Comparison of ENCODE assay signal across 28 cellular contexts in the genomic region with DNA sequence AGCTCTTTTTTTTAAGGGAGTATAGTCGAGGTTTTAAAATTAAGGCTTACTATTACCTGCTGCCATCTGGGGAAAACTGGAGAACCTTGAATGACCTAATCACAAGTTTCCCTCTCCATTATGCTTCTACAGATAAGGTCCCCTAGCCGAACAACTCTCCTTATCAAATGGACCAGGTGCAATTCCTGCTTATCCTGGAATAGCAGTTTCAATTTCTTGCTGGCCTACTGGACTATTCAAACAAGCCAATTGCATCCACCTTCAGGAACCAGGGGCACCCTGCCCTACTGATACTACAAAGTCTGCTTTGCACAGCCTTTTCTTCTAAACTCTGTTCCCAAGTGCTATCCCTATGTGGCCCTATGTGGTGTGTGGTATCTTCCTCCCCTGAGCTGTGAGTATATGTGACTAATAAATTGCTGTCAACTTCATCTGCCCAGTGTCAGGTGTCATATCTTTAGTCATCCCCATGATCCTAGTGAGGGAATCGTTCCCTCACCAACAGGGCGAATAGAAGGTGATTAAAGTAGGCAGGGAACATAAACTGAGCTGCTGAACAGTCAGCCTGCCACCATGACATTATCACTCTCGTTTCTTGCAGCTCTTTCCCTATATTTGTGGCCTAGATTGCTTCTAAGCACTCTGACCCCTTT.
"Had no signal": no experiment of that assay in that cellular context is flagged by ENCODE, and none has a peak within 500 bp of the region (broad histone marks: within the 10 kb centered on the region; RNA-seq: fewer than 3 reads in every experiment).

No MANE protein-coding gene starts in this region.

- H3K4me1 ChIP-seq: breast epithelium, pancreas had no signal

- H3K4me3 ChIP-seq: breast epithelium, hepatocyte, pancreas, right atrium auricular region, thoracic aorta had no signal

- H3K4me1 Mint-ChIP-seq: activated CD4-positive, alpha-beta T cell treated with anti-CD3 and anti-CD28 coated beads, Interleukin-2, amount 10 ng/mL, durations not matched to agents 24 days and 14 days; activated naive CD8-positive, alpha-beta T cell treated with anti-CD3 and anti-CD28 coated beads, Interleukin-2, amount 50 U/mL, for 24 hours; central memory CD8-positive, alpha-beta T cell had no signal

- H3K4me3 Mint-ChIP-seq: activated CD4-positive, alpha-beta memory T cell treated with anti-CD3 and anti-CD28 coated beads for 36 hours; activated CD4-positive, alpha-beta T cell treated with anti-CD3 and anti-CD28 coated beads, Interleukin-2, amount 10 ng/mL, durations not matched to agents 24 days and 14 days; activated naive CD4-positive, alpha-beta T cell treated with anti-CD3 and anti-CD28 coated beads, Interleukin-2, amount 50 U/mL, for 24 hours; activated naive CD8-positive, alpha-beta T cell treated with anti-CD3 and anti-CD28 coated beads, Interleukin-2, amount 50 U/mL, for 24 hours; central memory CD8-positive, alpha-beta T cell; dendritic cell treated with granulocyte-macrophage colony-stimulating factor and Interleukin-4, amounts not matched to agents 40 ng/mL and 50 ng/mL, for 4 days; memory B cell; naive thymus-derived CD8-positive, alpha-beta T cell; neural crest cell; type B pancreatic cell had no signal

- H3K9me3 Mint-ChIP-seq: activated CD4-positive, alpha-beta memory T cell treated with anti-CD3 and anti-CD28 coated beads for 36 hours; activated CD4-positive, alpha-beta T cell treated with anti-CD3 and anti-CD28 coated beads, Interleukin-2, amount 10 ng/mL, durations not matched to agents 24 days and 14 days; activated naive CD4-positive, alpha-beta T cell treated with anti-CD3 and anti-CD28 coated beads, Interleukin-2, amount 50 U/mL, for 24 hours; activated naive CD8-positive, alpha-beta T cell treated with anti-CD3 and anti-CD28 coated beads, Interleukin-2, amount 50 U/mL, for 24 hours; activated T-helper 2 cell treated with anti-CD3 and anti-CD28 coated beads, Interferon-gamma antibody, Interleukin-2, Interleukin-4, amounts not matched to agents 10 μg/mL and 5 μg/mL and 100 μg/mL, durations not matched to agents 14 hours and 24 hours and 36 hours; central memory CD8-positive, alpha-beta T cell; dendritic cell treated with granulocyte-macrophage colony-stimulating factor and Interleukin-4, amounts not matched to agents 40 ng/mL and 50 ng/mL, for 4 days; memory B cell; naive thymus-derived CD8-positive, alpha-beta T cell; neural crest cell; type B pancreatic cell had no signal

- H3K36me3 ChIP-seq: breast epithelium, pancreas, right atrium auricular region, thoracic aorta had no signal

- H3K36me3 Mint-ChIP-seq: activated CD4-positive, alpha-beta memory T cell treated with anti-CD3 and anti-CD28 coated beads for 36 hours; activated naive CD4-positive, alpha-beta T cell treated with anti-CD3 and anti-CD28 coated beads, Interleukin-2, amount 50 U/mL, for 24 hours; memory B cell; naive thymus-derived CD8-positive, alpha-beta T cell had no signal

- H3K27me3 Mint-ChIP-seq: activated CD4-positive, alpha-beta memory T cell treated with anti-CD3 and anti-CD28 coated beads for 36 hours; activated naive CD4-positive, alpha-beta T cell treated with anti-CD3 and anti-CD28 coated beads, Interleukin-2, amount 50 U/mL, for 24 hours; type B pancreatic cell had no signal

- ATAC-seq: activated naive CD8-positive, alpha-beta T cell treated with anti-CD3 and anti-CD28 coated beads, Interleukin-2, amount 50 U/mL, for 24 hours; left colon; naive thymus-derived CD8-positive, alpha-beta T cell; pancreas; stimulated activated naive CD8-positive, alpha-beta T cell treated with anti-CD3 and anti-CD28 coated beads, Interleukin-15, Interleukin-2, amounts not matched to agents 100 U/mL and 50 U/mL, for 24 hours had no signal

- H3K9me3 ChIP-seq: breast epithelium, pancreas, right atrium auricular region, thoracic aorta had no signal

- H3K27me3 ChIP-seq: hepatocyte, right atrium auricular region had no signal

- H3K27ac ChIP-seq: breast epithelium, hepatocyte, pancreas, right atrium auricular region, thoracic aorta had no signal

- FAIRE-seq: frontal cortex, keratinocyte, pancreas, TTC549 had no signal

- H3K27ac Mint-ChIP-seq: activated CD4-positive, alpha-beta memory T cell treated with anti-CD3 and anti-CD28 coated beads for 36 hours; activated CD4-positive, alpha-beta T cell treated with anti-CD3 and anti-CD28 coated beads, Interleukin-2, amount 10 ng/mL, durations not matched to agents 24 days and 14 days; activated naive CD4-positive, alpha-beta T cell treated with anti-CD3 and anti-CD28 coated beads, Interleukin-2, amount 50 U/mL, for 24 hours; activated naive CD8-positive, alpha-beta T cell treated with anti-CD3 and anti-CD28 coated beads, Interleukin-2, amount 50 U/mL, for 24 hours; activated T-helper 2 cell treated with anti-CD3 and anti-CD28 coated beads, Interferon-gamma antibody, Interleukin-2, Interleukin-4, amounts not matched to agents 10 μg/mL and 5 μg/mL and 100 μg/mL, durations not matched to agents 14 hours and 24 hours and 36 hours; dendritic cell treated with granulocyte-macrophage colony-stimulating factor and Interleukin-4, amounts not matched to agents 40 ng/mL and 50 ng/mL, for 4 days; memory B cell; naive thymus-derived CD8-positive, alpha-beta T cell; type B pancreatic cell had no signal

- DNase-seq: activated CD4-positive, alpha-beta memory T cell treated with anti-CD3 and anti-CD28 coated beads for 36 hours; activated CD4-positive, alpha-beta T cell treated with anti-CD3 and anti-CD28 coated beads, Interleukin-2, amount 10 ng/mL, durations not matched to agents 24 days and 14 days; activated CD4-positive, CD25-positive, alpha-beta regulatory T cell treated with anti-CD3 and anti-CD28 coated beads, Interleukin-2, amount 50 U/mL, for 72 hours; activated naive CD8-positive, alpha-beta T cell treated with anti-CD3 and anti-CD28 coated beads, Interleukin-2, amount 50 U/mL, for 24 hours; activated T-cell treated with anti-CD3 and anti-CD28 coated beads, Interleukin-2, amount 50 U/mL, for 48 hours; effector CD4-positive, alpha-beta T cell; left colon; midbrain; naive thymus-derived CD8-positive, alpha-beta T cell; nucleus accumbens; pancreas; stimulated activated CD4-positive, alpha-beta T cell treated with anti-CD3 and anti-CD28 coated beads, Interleukin-15, amount 100 ng/mL, for 24 hours; stimulated activated CD4-positive, alpha-beta T cell treated with anti-CD3 and anti-CD28 coated beads, Interleukin-2, amount 100 ng/mL, for 24 hours; stimulated activated naive CD8-positive, alpha-beta T cell treated with anti-CD3 and anti-CD28 coated beads, Interleukin-15, Interleukin-2, amounts not matched to agents 100 U/mL and 50 U/mL, for 24 hours had no signal
